ENCODE assay signal across 1 cellular context in the genomic region with DNA sequence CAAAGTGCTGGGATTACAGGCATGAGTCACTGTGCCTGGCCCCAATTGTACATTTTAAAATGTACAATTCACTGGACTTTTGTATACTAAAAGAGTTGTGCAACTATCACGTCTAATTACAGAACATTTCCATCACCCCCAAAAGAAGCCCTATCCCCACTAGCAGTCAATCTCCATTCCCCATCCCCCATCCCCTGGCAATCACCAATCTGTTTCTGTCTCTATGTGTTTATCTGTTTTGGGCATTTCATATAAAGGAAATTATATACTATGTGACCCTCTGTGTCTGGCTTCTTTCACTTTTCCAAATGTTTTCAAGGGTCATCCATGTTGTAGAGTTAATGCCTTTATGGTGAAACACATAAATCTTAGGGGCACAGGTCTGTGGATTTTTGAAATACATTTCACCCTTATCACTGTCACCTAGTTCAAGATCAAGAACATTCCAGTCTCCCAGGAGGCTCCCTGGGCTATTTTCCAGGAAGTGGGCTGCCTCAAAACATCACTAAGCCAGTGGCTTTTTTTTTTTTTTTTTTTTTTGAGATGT.
TF ChIP-seq lines count a peak whose summit lies in the region.
"Not testable (repeated sequence)": the region's sequence is repeated elsewhere in the genome, so short reads cannot be mapped to it uniquely, and the experiment has no call there.

No MANE protein-coding gene starts in this region.

TF ChIP-seq in HepG2, 621 proteins besides CTCF, POLR2A, EP300 and RAD21 (continued from another document):
- TF ChIP-seq, protein P1, sequence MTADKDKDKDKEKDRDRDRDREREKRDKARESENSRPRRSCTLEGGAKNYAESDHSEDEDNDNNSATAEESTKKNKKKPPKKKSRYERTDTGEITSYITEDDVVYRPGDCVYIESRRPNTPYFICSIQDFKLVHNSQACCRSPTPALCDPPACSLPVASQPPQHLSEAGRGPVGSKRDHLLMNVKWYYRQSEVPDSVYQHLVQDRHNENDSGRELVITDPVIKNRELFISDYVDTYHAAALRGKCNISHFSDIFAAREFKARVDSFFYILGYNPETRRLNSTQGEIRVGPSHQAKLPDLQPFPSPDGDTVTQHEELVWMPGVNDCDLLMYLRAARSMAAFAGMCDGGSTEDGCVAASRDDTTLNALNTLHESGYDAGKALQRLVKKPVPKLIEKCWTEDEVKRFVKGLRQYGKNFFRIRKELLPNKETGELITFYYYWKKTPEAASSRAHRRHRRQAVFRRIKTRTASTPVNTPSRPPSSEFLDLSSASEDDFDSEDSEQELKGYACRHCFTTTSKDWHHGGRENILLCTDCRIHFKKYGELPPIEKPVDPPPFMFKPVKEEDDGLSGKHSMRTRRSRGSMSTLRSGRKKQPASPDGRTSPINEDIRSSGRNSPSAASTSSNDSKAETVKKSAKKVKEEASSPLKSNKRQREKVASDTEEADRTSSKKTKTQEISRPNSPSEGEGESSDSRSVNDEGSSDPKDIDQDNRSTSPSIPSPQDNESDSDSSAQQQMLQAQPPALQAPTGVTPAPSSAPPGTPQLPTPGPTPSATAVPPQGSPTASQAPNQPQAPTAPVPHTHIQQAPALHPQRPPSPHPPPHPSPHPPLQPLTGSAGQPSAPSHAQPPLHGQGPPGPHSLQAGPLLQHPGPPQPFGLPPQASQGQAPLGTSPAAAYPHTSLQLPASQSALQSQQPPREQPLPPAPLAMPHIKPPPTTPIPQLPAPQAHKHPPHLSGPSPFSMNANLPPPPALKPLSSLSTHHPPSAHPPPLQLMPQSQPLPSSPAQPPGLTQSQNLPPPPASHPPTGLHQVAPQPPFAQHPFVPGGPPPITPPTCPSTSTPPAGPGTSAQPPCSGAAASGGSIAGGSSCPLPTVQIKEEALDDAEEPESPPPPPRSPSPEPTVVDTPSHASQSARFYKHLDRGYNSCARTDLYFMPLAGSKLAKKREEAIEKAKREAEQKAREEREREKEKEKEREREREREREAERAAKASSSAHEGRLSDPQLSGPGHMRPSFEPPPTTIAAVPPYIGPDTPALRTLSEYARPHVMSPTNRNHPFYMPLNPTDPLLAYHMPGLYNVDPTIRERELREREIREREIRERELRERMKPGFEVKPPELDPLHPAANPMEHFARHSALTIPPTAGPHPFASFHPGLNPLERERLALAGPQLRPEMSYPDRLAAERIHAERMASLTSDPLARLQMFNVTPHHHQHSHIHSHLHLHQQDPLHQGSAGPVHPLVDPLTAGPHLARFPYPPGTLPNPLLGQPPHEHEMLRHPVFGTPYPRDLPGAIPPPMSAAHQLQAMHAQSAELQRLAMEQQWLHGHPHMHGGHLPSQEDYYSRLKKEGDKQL (CRISPR knock-in tag; IDR thresholded peaks at IDR 0.05; ENCODE audit: low read depth): 0 out of 2 replicates have a peak, but pooled peaks have one; percentile 5
- 0 out of 2 replicates have a peak, but pooled peaks have one; percentile 21 for TF ChIP-seq CEBPB (IDR thresholded peaks at IDR 0.05; ENCODE audit: borderline replicate concordance, low read depth, low read length)
- TF ChIP-seq SIX1 (CRISPR knock-in tag; IDR thresholded peaks at IDR 0.05; ENCODE audit: borderline replicate concordance): peak; percentile 6; the same call in 1 of the 2 replicates
- TF ChIP-seq NR2F6 (IDR thresholded peaks at IDR 0.05): peak; percentile 53; the same call in 1 of the 2 replicates
- TF ChIP-seq NR2F6 (CRISPR knock-in tag; IDR thresholded peaks at IDR 0.05): not testable (repeated sequence)
